ENCODE assay signal across 38 cellular contexts in the genomic region with DNA sequence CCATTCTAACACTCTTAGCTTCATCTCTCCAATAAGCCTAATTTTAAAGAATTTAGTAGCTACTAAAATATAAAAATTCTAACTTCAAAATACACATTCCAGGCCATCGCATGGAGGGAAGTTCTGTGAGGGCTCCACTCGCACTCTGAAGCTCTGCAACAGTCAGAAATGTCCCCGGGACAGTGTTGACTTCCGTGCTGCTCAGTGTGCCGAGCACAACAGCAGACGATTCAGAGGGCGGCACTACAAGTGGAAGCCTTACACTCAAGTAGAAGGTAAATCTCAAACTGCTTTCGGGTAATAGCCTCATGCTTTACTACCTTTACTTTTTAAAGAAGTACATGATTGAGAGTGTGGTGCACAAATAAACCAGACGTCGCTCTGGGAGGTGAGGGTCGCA.
"Had no signal": no experiment of that assay in that cellular context is flagged by ENCODE, and none has a peak within 500 bp of the region (broad histone marks: within the 10 kb centered on the region; RNA-seq: fewer than 3 reads in every experiment).

No MANE protein-coding gene starts in this region.

- H3K36me3 Mint-ChIP-seq: activated CD8-positive, alpha-beta memory T cell treated with anti-CD3 and anti-CD28 coated beads, Interleukin-2, amount 10 ng/mL, durations not matched to agents 7 days and 5 days; activated naive CD8-positive, alpha-beta T cell; activated naive CD8-positive, alpha-beta T cell treated with anti-CD3 and anti-CD28 coated beads, Interleukin-2, amount 10 ng/mL, durations not matched to agents 7 days and 5 days; brain had no signal

- H3K4me3 ChIP-seq: ascending aorta, cardiac muscle cell had no signal

- H3K27ac ChIP-seq: ascending aorta, cardiac muscle cell, VCaP had no signal

- H3K4me3 Mint-ChIP-seq: activated CD4-positive, alpha-beta memory T cell treated with anti-CD3 and anti-CD28 coated beads, Interleukin-2, amount 10 ng/mL, durations not matched to agents 7 days and 5 days; activated CD4-positive, alpha-beta T cell treated with anti-CD3 and anti-CD28 coated beads for 36 hours; activated CD4-positive, alpha-beta T cell treated with anti-CD3 and anti-CD28 coated beads, Interleukin-2, amount 10 ng/mL, durations not matched to agents 7 days and 5 days; activated CD8-positive, alpha-beta memory T cell treated with anti-CD3 and anti-CD28 coated beads, Interleukin-2, amount 10 ng/mL, durations not matched to agents 7 days and 5 days; activated CD8-positive, alpha-beta T cell treated with anti-CD3 and anti-CD28 coated beads, Interleukin-2, amount 10 ng/mL, durations not matched to agents 7 days and 5 days; activated naive CD4-positive, alpha-beta T cell treated with anti-CD3 and anti-CD28 coated beads for 36 hours; activated naive CD8-positive, alpha-beta T cell; activated naive CD8-positive, alpha-beta T cell treated with anti-CD3 and anti-CD28 coated beads, Interleukin-2, amount 10 ng/mL, durations not matched to agents 7 days and 5 days; activated naive CD8-positive, alpha-beta T cell treated with anti-CD3 and anti-CD28 coated beads, Interleukin-2, amount 50 U/mL, for 24 hours; activated T-cell treated with anti-CD3 and anti-CD28 coated beads, Interleukin-2, amount 50 U/mL, for 24 hours; activated T-cell treated with anti-CD3 and anti-CD28 coated beads, Interleukin-2, amount 50 U/mL, for 72 hours; activated T-helper 1 cell treated with anti-CD3 and anti-CD28 coated beads, Interleukin-12 subunit alpha, Interleukin-12 subunit beta, Interleukin-2, Interleukin-4 antibody, amounts not matched to agents 30 ng/mL and 10 ng/mL and 1 ng/mL, durations not matched to agents 14 hours and 24 hours and 36 hours; activated T-helper 17 cell treated with anti-CD3 and anti-CD28 coated beads, Interleukin-2, amount 50 U/mL, for 72 hours; brain; T-helper 1 cell treated with Interleukin-12 subunit alpha and Interleukin-12 subunit beta and Interleukin-4 antibody, amounts not matched to agents 30 μg/mL and 1 μg/mL, for 36 hours; T-helper 2 cell treated with Interferon-gamma antibody and Interleukin-4, amounts not matched to agents 5 μg/mL and 100 μg/mL, for 36 hours had no signal

- FAIRE-seq: bronchial epithelial cell, TTC549 had no signal

- H3K4me1 ChIP-seq: ascending aorta had no signal

- DNase-seq: activated CD4-positive, alpha-beta memory T cell treated with anti-CD3 and anti-CD28 coated beads, Interleukin-2, amount 10 ng/mL, durations not matched to agents 7 days and 5 days; activated CD4-positive, alpha-beta T cell treated with anti-CD3 and anti-CD28 coated beads for 1 hour; activated CD4-positive, alpha-beta T cell treated with anti-CD3 and anti-CD28 coated beads for 36 hours; activated CD4-positive, alpha-beta T cell treated with anti-CD3 and anti-CD28 coated beads for 48 hours; activated CD4-positive, alpha-beta T cell treated with anti-CD3 and anti-CD28 coated beads, Interleukin-2, amount 10 ng/mL, durations not matched to agents 7 days and 5 days; activated CD4-positive, alpha-beta T cell treated with anti-CD3 and anti-CD28 coated beads, Interleukin-2, amount 50 U/mL, for 48 hours; activated CD4-positive, CD25-positive, alpha-beta regulatory T cell; activated CD8-positive, alpha-beta memory T cell treated with anti-CD3 and anti-CD28 coated beads for 24 hours; activated CD8-positive, alpha-beta memory T cell treated with anti-CD3 and anti-CD28 coated beads, Interleukin-2, amount 10 ng/mL, durations not matched to agents 7 days and 5 days; activated CD8-positive, alpha-beta memory T cell treated with anti-CD3 and anti-CD28 coated beads, Interleukin-2, amount 50 U/mL, for 48 hours; activated CD8-positive, alpha-beta T cell treated with anti-CD3 and anti-CD28 coated beads, Interleukin-2, amount 10 ng/mL, durations not matched to agents 7 days and 5 days; activated effector memory CD4-positive, alpha-beta T cell treated with anti-CD3 and anti-CD28 coated beads, Interleukin-2, amount 50 U/mL, for 16 hours; activated gamma-delta T cell treated with Interleukin-2 at 50 U/mL for 16 hours; activated naive CD4-positive, alpha-beta T cell; activated naive CD4-positive, alpha-beta T cell treated with anti-CD3 and anti-CD28 coated beads for 36 hours; activated naive CD4-positive, alpha-beta T cell treated with anti-CD3 and anti-CD28 coated beads, Interleukin-2, amount 50 U/mL, for 16 hours; activated naive CD8-positive, alpha-beta T cell treated with anti-CD3 and anti-CD28 coated beads, Interleukin-2, amount 10 ng/mL, durations not matched to agents 7 days and 5 days; activated naive CD8-positive, alpha-beta T cell treated with anti-CD3 and anti-CD28 coated beads, Interleukin-2, amount 50 U/mL, for 24 hours; activated T-cell treated with anti-CD3 and anti-CD28 coated beads, Interleukin-2, amount 50 U/mL, for 24 hours; activated T-cell treated with anti-CD3 and anti-CD28 coated beads, Interleukin-2, amount 50 U/mL, for 72 hours; amygdala; anterior cingulate cortex; central memory CD4-positive, alpha-beta T cell; T-helper 1 cell; T-helper 2 cell; T-helper 9 cell had no signal

- H3K27me3 ChIP-seq: ascending aorta, cardiac muscle cell had no signal

- H3K4me1 Mint-ChIP-seq: activated CD4-positive, alpha-beta memory T cell treated with anti-CD3 and anti-CD28 coated beads, Interleukin-2, amount 10 ng/mL, durations not matched to agents 7 days and 5 days; activated CD4-positive, alpha-beta T cell treated with anti-CD3 and anti-CD28 coated beads for 36 hours; activated CD4-positive, alpha-beta T cell treated with anti-CD3 and anti-CD28 coated beads, Interleukin-2, amount 10 ng/mL, durations not matched to agents 7 days and 5 days; activated CD8-positive, alpha-beta memory T cell treated with anti-CD3 and anti-CD28 coated beads, Interleukin-2, amount 10 ng/mL, durations not matched to agents 7 days and 5 days; activated naive CD8-positive, alpha-beta T cell treated with anti-CD3 and anti-CD28 coated beads, Interleukin-2, amount 10 ng/mL, durations not matched to agents 7 days and 5 days; activated naive CD8-positive, alpha-beta T cell treated with anti-CD3 and anti-CD28 coated beads, Interleukin-2, amount 50 U/mL, for 24 hours; activated T-helper 17 cell treated with anti-CD3 and anti-CD28 coated beads, Interleukin-2, amount 50 U/mL, for 72 hours; brain had no signal

- H3K9me3 Mint-ChIP-seq: activated CD4-positive, alpha-beta memory T cell treated with anti-CD3 and anti-CD28 coated beads, Interleukin-2, amount 10 ng/mL, durations not matched to agents 7 days and 5 days; activated CD4-positive, alpha-beta T cell treated with anti-CD3 and anti-CD28 coated beads, Interleukin-2, amount 10 ng/mL, durations not matched to agents 7 days and 5 days; activated naive CD4-positive, alpha-beta T cell treated with anti-CD3 and anti-CD28 coated beads for 36 hours; activated T-cell treated with anti-CD3 and anti-CD28 coated beads, Interleukin-2, amount 50 U/mL, for 24 hours; activated T-helper 1 cell treated with anti-CD3 and anti-CD28 coated beads, Interleukin-12 subunit alpha, Interleukin-12 subunit beta, Interleukin-2, Interleukin-4 antibody, amounts not matched to agents 30 ng/mL and 10 ng/mL and 1 ng/mL, durations not matched to agents 14 hours and 24 hours and 36 hours; activated T-helper 17 cell treated with anti-CD3 and anti-CD28 coated beads, Interleukin-2, amount 50 U/mL, for 72 hours; brain had no signal

- ATAC-seq: activated CD4-positive, alpha-beta T cell treated with anti-CD3 and anti-CD28 coated beads for 36 hours; activated CD4-positive, CD25-positive, alpha-beta regulatory T cell treated with anti-CD3 and anti-CD28 coated beads, Interleukin-2, amount 50 U/mL, for 24 hours; activated CD8-positive, alpha-beta memory T cell treated with anti-CD3 and anti-CD28 coated beads, Interleukin-2, amount 10 ng/mL, durations not matched to agents 7 days and 5 days; activated CD8-positive, alpha-beta T cell treated with anti-CD3 and anti-CD28 coated beads, Interleukin-2, amount 10 ng/mL, durations not matched to agents 7 days and 5 days; activated naive CD8-positive, alpha-beta T cell treated with anti-CD3 and anti-CD28 coated beads, Interleukin-2, amount 50 U/mL, for 24 hours; activated T-cell treated with anti-CD3 and anti-CD28 coated beads, Interleukin-2, amount 50 U/mL, for 72 hours; activated T-helper 17 cell treated with anti-CD3 and anti-CD28 coated beads, Interleukin-2, amount 50 U/mL, for 72 hours had no signal

- H3K27me3 Mint-ChIP-seq: activated CD4-positive, alpha-beta memory T cell treated with anti-CD3 and anti-CD28 coated beads, Interleukin-2, amount 10 ng/mL, durations not matched to agents 7 days and 5 days; activated CD4-positive, alpha-beta T cell treated with anti-CD3 and anti-CD28 coated beads for 36 hours; activated CD4-positive, alpha-beta T cell treated with anti-CD3 and anti-CD28 coated beads, Interleukin-2, amount 10 ng/mL, durations not matched to agents 7 days and 5 days; activated CD8-positive, alpha-beta memory T cell treated with anti-CD3 and anti-CD28 coated beads, Interleukin-2, amount 10 ng/mL, durations not matched to agents 7 days and 5 days; activated naive CD8-positive, alpha-beta T cell; activated T-helper 17 cell treated with anti-CD3 and anti-CD28 coated beads, Interleukin-2, amount 50 U/mL, for 72 hours; brain had no signal

- H3K27ac Mint-ChIP-seq: activated CD4-positive, alpha-beta memory T cell treated with anti-CD3 and anti-CD28 coated beads, Interleukin-2, amount 10 ng/mL, durations not matched to agents 7 days and 5 days; activated CD4-positive, alpha-beta T cell treated with anti-CD3 and anti-CD28 coated beads for 36 hours; activated CD4-positive, alpha-beta T cell treated with anti-CD3 and anti-CD28 coated beads, Interleukin-2, amount 10 ng/mL, durations not matched to agents 7 days and 5 days; activated CD8-positive, alpha-beta memory T cell treated with anti-CD3 and anti-CD28 coated beads, Interleukin-2, amount 10 ng/mL, durations not matched to agents 7 days and 5 days; activated CD8-positive, alpha-beta T cell treated with anti-CD3 and anti-CD28 coated beads, Interleukin-2, amount 10 ng/mL, durations not matched to agents 7 days and 5 days; activated naive CD4-positive, alpha-beta T cell treated with anti-CD3 and anti-CD28 coated beads for 36 hours; activated naive CD8-positive, alpha-beta T cell; activated naive CD8-positive, alpha-beta T cell treated with anti-CD3 and anti-CD28 coated beads, Interleukin-2, amount 10 ng/mL, durations not matched to agents 7 days and 5 days; activated naive CD8-positive, alpha-beta T cell treated with anti-CD3 and anti-CD28 coated beads, Interleukin-2, amount 50 U/mL, for 24 hours; activated T-cell treated with anti-CD3 and anti-CD28 coated beads, Interleukin-2, amount 50 U/mL, for 24 hours; activated T-cell treated with anti-CD3 and anti-CD28 coated beads, Interleukin-2, amount 50 U/mL, for 72 hours; activated T-helper 1 cell treated with anti-CD3 and anti-CD28 coated beads, Interleukin-12 subunit alpha, Interleukin-12 subunit beta, Interleukin-2, Interleukin-4 antibody, amounts not matched to agents 30 ng/mL and 10 ng/mL and 1 ng/mL, durations not matched to agents 14 hours and 24 hours and 36 hours; activated T-helper 17 cell treated with anti-CD3 and anti-CD28 coated beads, Interleukin-2, amount 50 U/mL, for 72 hours; brain; T-helper 1 cell treated with Interleukin-12 subunit alpha and Interleukin-12 subunit beta and Interleukin-4 antibody, amounts not matched to agents 30 μg/mL and 1 μg/mL, for 36 hours; T-helper 2 cell treated with Interferon-gamma antibody and Interleukin-4, amounts not matched to agents 5 μg/mL and 100 μg/mL, for 36 hours had no signal

- H3K9me3 ChIP-seq: ascending aorta had no signal

- H3K36me3 ChIP-seq: ascending aorta, cardiac muscle cell had no signal
